In genomic region chr1:200041337-200042118, GRCh38 we compare ENCODE assay signal across 1 cellular context.
TF ChIP-seq lines count a peak whose summit lies in the region.

No MANE protein-coding gene starts in this region.

TF ChIP-seq in endothelial cell of umbilical vein, 7 proteins besides CTCF, POLR2A, EP300 and RAD21:
- TF ChIP-seq EZH2 (IDR thresholded peaks at IDR 0.05; ENCODE audit: borderline replicate concordance, low read depth, low read length, severe bottlenecking), result peak; percentile 81
- no peak for TF ChIP-seq MYC (IDR thresholded peaks at IDR 0.05; ENCODE audit: low read depth, low read length)
